Comparison of ENCODE assay signal across 13 cellular contexts in genomic region chr6:45655630-45656422, GRCh38.
A peak's percentile ranks its signal among the peaks of the same experiment; 100 is the strongest.
DNase-seq lines count a peak whose midpoint lies in the region; ATAC-seq and TF ChIP-seq lines count a peak whose summit lies in the region.
"Had no signal": no experiment of that assay in that cellular context is flagged by ENCODE, and none has a peak within 500 bp of the region (broad histone marks: within the 10 kb centered on the region; RNA-seq: fewer than 3 reads in every experiment).

No MANE protein-coding gene starts in this region.

- H3K9me3 ChIP-seq in BE2C, result no peaks in the 10 kb centered on the region
- H3K9me3 ChIP-seq: stomach had no signal

- TF ChIP-seq CTCF in AG04449 (IDR thresholded peaks at IDR 0.05; ENCODE audit: insufficient read depth, low read length, missing control alignments), result no peak
- TF ChIP-seq CTCF in astrocyte of the cerebellum (IDR thresholded peaks at IDR 0.05; ENCODE audit: low read depth, low read length, missing control alignments), result no peak
- TF ChIP-seq CTCF in BE2C (IDR thresholded peaks at IDR 0.05; ENCODE audit: low read depth, low read length), result no peak

- POLR2A ChIA-PET in AG04449 (lab: Yijun Ruan, JAX), result interaction anchor here (0.9 to 1.0 kb wide), 2 partner anchors 42 to 63 kb away, joined by 3 read pairs; no protein-coding TSS in a partner anchor

- CTCF ChIA-PET in AG04449 (lab: Yijun Ruan, JAX), result interaction anchor here (1.4 to 2.3 kb wide), 2 partner anchors 8 to 59 kb away, joined by 3 to 8 read pairs; no protein-coding TSS in a partner anchor
- CTCF ChIA-PET in activated CD8-positive, alpha-beta memory T cell treated with anti-CD3 and anti-CD28 coated beads, Interleukin-2, amount 10 ng/mL, durations not matched to agents 7 days and 5 days (lab: Charles Lee), result no interaction called here

- H3K4me3 Mint-ChIP-seq in activated CD8-positive, alpha-beta memory T cell treated with anti-CD3 and anti-CD28 coated beads, Interleukin-2, amount 10 ng/mL, durations not matched to agents 7 days and 5 days, result no peak overlapping the region
- H3K4me3 Mint-ChIP-seq: activated CD4-positive, alpha-beta T cell treated with anti-CD3 and anti-CD28 coated beads, Interleukin-2, amount 10 ng/mL, durations not matched to agents 24 days and 14 days; CD8-positive, alpha-beta T cell had no signal

- H3K4me1 ChIP-seq in BE2C, result no peaks in the 10 kb centered on the region
- H3K4me1 ChIP-seq: stomach had no signal

- H3K36me3 Mint-ChIP-seq in activated CD8-positive, alpha-beta memory T cell treated with anti-CD3 and anti-CD28 coated beads, Interleukin-2, amount 10 ng/mL, durations not matched to agents 7 days and 5 days, result peaks cover 11% of the 10 kb centered on the region
- H3K36me3 Mint-ChIP-seq: CD8-positive, alpha-beta T cell had no signal

- no peak overlapping the region for H3K27ac Mint-ChIP-seq in activated CD8-positive, alpha-beta memory T cell treated with anti-CD3 and anti-CD28 coated beads, Interleukin-2, amount 10 ng/mL, durations not matched to agents 7 days and 5 days
- H3K27ac Mint-ChIP-seq: activated CD4-positive, alpha-beta T cell treated with anti-CD3 and anti-CD28 coated beads, Interleukin-2, amount 10 ng/mL, durations not matched to agents 24 days and 14 days; CD8-positive, alpha-beta T cell had no signal

- in situ Hi-C loops in astrocyte of the cerebellum (cut with HindIII; ENCODE audit: low sequenced_read_pairs), result no loop called here

- H3K27me3 ChIP-seq in H7 (ENCODE audit: control insufficient read depth, insufficient read depth, low read length) (no peaks in the 10 kb centered on the region), BE2C (no peaks in the 10 kb centered on the region)
- H3K27me3 ChIP-seq: stomach had no signal

- peaks cover 5% of the 10 kb centered on the region for H3K27me3 Mint-ChIP-seq in activated CD8-positive, alpha-beta memory T cell treated with anti-CD3 and anti-CD28 coated beads, Interleukin-2, amount 10 ng/mL, durations not matched to agents 7 days and 5 days

- DNase-seq in AG04449 (ENCODE audit: low read depth, low spot score) (peak; percentile 98), HS-27A (ENCODE audit: low read depth) (peak; percentile 99), astrocyte of the cerebellum (ENCODE audit: low read depth) (peak; percentile 99), iris pigment epithelial cell (ENCODE audit: low read depth) (peak; percentile 97), NCI-H446 treated with DMSO at 0.1 percent for 48 hours (lab: John Stamatoyannopoulos, UW) (no peak), H7 (no peak), BE2C (no peak)
- DNase-seq in activated CD8-positive, alpha-beta memory T cell treated with anti-CD3 and anti-CD28 coated beads, Interleukin-2, amount 10 ng/mL, durations not matched to agents 7 days and 5 days, result no peak
- DNase-seq: activated CD4-positive, alpha-beta T cell treated with anti-CD3 and anti-CD28 coated beads, Interleukin-2, amount 10 ng/mL, durations not matched to agents 24 days and 14 days; amygdala; CD8-positive, alpha-beta T cell; NCI-H1694; stomach had no signal

- H3K36me3 ChIP-seq in H7 (replicated peaks; ENCODE audit: control insufficient read depth, insufficient read depth, low read length), result no peaks in the 10 kb centered on the region
- no peaks in the 10 kb centered on the region for H3K36me3 ChIP-seq in BE2C
- H3K36me3 ChIP-seq: stomach had no signal

- ATAC-seq in activated CD8-positive, alpha-beta memory T cell treated with anti-CD3 and anti-CD28 coated beads, Interleukin-2, amount 10 ng/mL, durations not matched to agents 7 days and 5 days, result no peak
- ATAC-seq: CD8-positive, alpha-beta T cell had no signal

- H3K4me1 Mint-ChIP-seq in activated CD8-positive, alpha-beta memory T cell treated with anti-CD3 and anti-CD28 coated beads, Interleukin-2, amount 10 ng/mL, durations not matched to agents 7 days and 5 days, result peaks cover 28% of the 10 kb centered on the region

- H3K9me3 Mint-ChIP-seq in activated CD8-positive, alpha-beta memory T cell treated with anti-CD3 and anti-CD28 coated beads, Interleukin-2, amount 10 ng/mL, durations not matched to agents 7 days and 5 days (ENCODE audit: low read depth), result peaks cover 2% of the 10 kb centered on the region

- H3K4me3 ChIP-seq in AG04449 (ENCODE audit: low read depth, low read length) (peak overlapping the region; percentile 19), astrocyte of the cerebellum (ENCODE audit: low read depth, low read length) (peak overlapping the region; percentile 5), H7 (ENCODE audit: insufficient read depth, low read depth, low read length) (no peak overlapping the region), BE2C (ENCODE audit: low read depth, low read length) (no peak overlapping the region)
- H3K4me3 ChIP-seq: stomach had no signal

Comparison
In these comparisons a context has a peak if more than half of its experiments do, and no peak if none do; other contexts are left out.
1. DNase-seq: peak in AG04449 (single experiment), HS-27A (single experiment), astrocyte of the cerebellum (single experiment) and iris pigment epithelial cell (single experiment); none in NCI-H446 treated with DMSO at 0.1 percent for 48 hours (single experiment), H7 (single experiment), BE2C (single experiment) and activated CD8-positive, alpha-beta memory T cell treated with anti-CD3 and anti-CD28 coated beads, Interleukin-2, amount 10 ng/mL, durations not matched to agents 7 days and 5 days (single experiment).
2. H3K4me3 ChIP-seq: peak in AG04449 (single experiment) and astrocyte of the cerebellum (single experiment); none in H7 (single experiment) and BE2C (single experiment).